ENCODE assay signal across 8 cellular contexts in the genomic region with DNA sequence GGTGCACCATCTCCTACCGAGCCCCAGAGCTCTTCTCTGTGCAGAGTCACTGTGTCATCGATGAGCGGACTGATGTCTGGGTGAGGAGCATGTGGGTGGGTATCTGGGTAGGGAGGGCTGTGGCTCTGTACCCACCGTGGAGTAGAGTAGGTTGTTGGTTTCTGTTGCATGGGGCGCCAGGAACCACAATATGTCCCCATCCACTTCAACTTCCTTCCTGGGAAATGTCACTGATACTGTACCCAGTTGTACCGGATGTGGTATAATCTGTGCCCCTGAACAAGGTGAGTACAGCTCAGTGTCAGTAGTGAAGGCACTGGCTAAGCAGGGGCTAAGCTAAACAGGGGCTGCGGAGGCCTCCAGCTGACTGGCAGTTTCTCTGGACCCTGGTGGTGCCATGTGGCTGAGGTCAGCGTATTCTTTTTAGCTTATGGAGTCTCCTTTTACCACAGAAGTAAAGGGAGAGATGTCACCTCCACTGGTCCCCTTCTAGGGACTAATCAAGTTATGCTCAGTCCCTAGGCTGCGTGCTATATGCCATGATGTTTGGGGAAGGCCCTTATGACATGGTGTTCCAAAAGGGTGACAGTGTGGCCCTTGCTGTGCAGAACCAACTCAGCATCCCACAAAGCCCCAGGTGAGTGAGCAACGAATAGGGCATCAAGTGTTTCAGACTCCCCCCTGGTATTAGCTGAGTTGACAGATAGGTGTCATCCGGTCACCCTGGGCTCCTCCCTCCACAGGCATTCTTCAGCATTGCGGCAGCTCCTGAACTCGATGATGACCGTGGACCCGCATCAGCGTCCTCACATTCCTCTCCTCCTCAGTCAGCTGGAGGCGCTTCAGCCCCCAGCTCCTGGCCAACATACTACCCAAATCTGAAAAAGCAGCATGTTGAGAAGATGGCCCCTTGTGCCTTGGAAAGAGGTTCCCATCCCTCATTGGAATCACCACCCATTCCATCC.
DNase-seq lines count a peak whose midpoint lies in the region; ATAC-seq lines count a peak whose summit lies in the region.

No MANE protein-coding gene starts in this region.

- peaks cover 49% of the 10 kb centered on the region for H3K36me3 Mint-ChIP-seq in stimulated activated memory B cell treated with anti-CD40 and anti-IgM and Interleukin-4, amounts not matched to agents 10 μg/mL and 1 μg/mL and 100 μg/mL, for 72 hours

- in situ Hi-C loops in KBM-7 (cut with MboI; ENCODE audit: low pct_unique_long_range_greater_than_20kb, low sequenced_read_pairs): no loop called here

- DNase-seq in KBM-7 (peak; percentile 19), kidney tubule cell (ENCODE audit: low spot score) (peak; percentile 30), NCI-H187 (lab: John Stamatoyannopoulos, UW) (no peak)
- DNase-seq in activated CD8-positive, alpha-beta memory T cell treated with anti-CD3 and anti-CD28 coated beads, Interleukin-2, amount 50 U/mL, for 48 hours: peak; percentile 76

- H3K27me3 Mint-ChIP-seq in stimulated activated memory B cell treated with anti-CD40 and anti-IgM and Interleukin-4, amounts not matched to agents 10 μg/mL and 1 μg/mL and 100 μg/mL, for 72 hours: no peaks in the 10 kb centered on the region

- H3K27ac Mint-ChIP-seq in stimulated activated memory B cell treated with anti-CD40 and anti-IgM and Interleukin-4, amounts not matched to agents 10 μg/mL and 1 μg/mL and 100 μg/mL, for 72 hours: peak overlapping the region; percentile 89

- peaks cover 72% of the 10 kb centered on the region for H3K4me1 Mint-ChIP-seq in stimulated activated memory B cell treated with anti-CD40 and anti-IgM and Interleukin-4, amounts not matched to agents 10 μg/mL and 1 μg/mL and 100 μg/mL, for 72 hours

- ATAC-seq in stimulated activated memory B cell treated with anti-CD40 and anti-IgM and Interleukin-4, amounts not matched to agents 10 μg/mL and 1 μg/mL and 100 μg/mL, for 72 hours: peak; percentile 68
- no peak for ATAC-seq in GM21526 (IDR thresholded peaks at IDR 0.05; ENCODE audit: low FRiP score, unreplicated experiment)
- ATAC-seq in HG03196 (IDR thresholded peaks at IDR 0.05; ENCODE audit: unreplicated experiment): no peak
- no peak for ATAC-seq in GM19397 (IDR thresholded peaks at IDR 0.05; ENCODE audit: unreplicated experiment)

- no peaks in the 10 kb centered on the region for H3K9me3 Mint-ChIP-seq in stimulated activated memory B cell treated with anti-CD40 and anti-IgM and Interleukin-4, amounts not matched to agents 10 μg/mL and 1 μg/mL and 100 μg/mL, for 72 hours

- peak overlapping the region; percentile 58 for H3K4me3 Mint-ChIP-seq in stimulated activated memory B cell treated with anti-CD40 and anti-IgM and Interleukin-4, amounts not matched to agents 10 μg/mL and 1 μg/mL and 100 μg/mL, for 72 hours

Comparison
In these comparisons a context has a peak if more than half of its experiments do, and no peak if none do; other contexts are left out.
1. DNase-seq: peak in KBM-7 (single experiment), activated CD8-positive, alpha-beta memory T cell treated with anti-CD3 and anti-CD28 coated beads, Interleukin-2, amount 50 U/mL, for 48 hours (single experiment) and kidney tubule cell (single experiment); none in NCI-H187 (0 of 2).